Comparison of ENCODE assay signal across 30 cellular contexts in the genomic region with DNA sequence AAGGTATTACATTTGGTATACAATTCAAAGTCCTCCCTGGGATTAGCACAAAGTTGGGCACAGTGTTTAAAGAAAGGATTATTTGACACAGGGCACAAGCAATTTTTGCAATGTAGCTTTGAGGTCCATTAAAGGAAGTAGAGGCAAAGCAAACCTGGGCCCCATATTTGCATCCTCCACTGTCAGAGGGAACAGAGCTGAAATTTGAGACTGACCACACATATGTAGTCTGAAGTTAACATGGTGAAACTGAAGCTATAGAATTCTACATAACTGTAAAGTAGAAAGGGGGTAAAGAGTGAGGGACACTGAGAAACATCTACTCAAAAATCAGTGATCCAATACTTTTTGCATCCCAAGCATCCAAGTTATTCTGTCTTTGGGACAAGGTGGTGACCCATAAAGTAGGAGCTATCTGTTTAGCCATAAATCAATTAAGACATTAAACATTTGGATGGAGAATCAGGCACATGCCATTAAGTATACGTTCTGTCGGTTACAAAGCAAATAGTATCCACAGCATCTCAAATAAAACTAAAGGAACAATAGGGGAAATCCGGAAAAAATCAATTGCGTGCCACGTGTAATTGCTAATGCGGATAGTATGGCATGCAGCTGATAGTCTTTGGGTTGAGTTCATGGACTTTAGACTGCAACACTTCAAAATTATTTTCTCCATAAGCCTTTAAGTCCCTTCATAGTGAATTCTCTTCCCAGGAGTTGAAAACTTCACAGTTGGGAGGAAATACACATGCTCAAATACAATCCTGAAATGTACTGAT.
DNase-seq lines count a peak whose midpoint lies in the region; ATAC-seq and TF ChIP-seq lines count a peak whose summit lies in the region.
"Had no signal": no experiment of that assay in that cellular context is flagged by ENCODE, and none has a peak within 500 bp of the region (broad histone marks: within the 10 kb centered on the region; RNA-seq: fewer than 3 reads in every experiment).

No MANE protein-coding gene starts in this region.

- no peaks in the 10 kb centered on the region for H3K36me3 ChIP-seq in neural progenitor cell
- H3K36me3 ChIP-seq: esophagus squamous epithelium, gastrocnemius medialis had no signal

- H3K79me2 ChIP-seq in neural progenitor cell (ENCODE audit: low read depth) = no peaks in the 10 kb centered on the region

- peaks cover 44% of the 10 kb centered on the region for H3F3A ChIP-seq in neural progenitor cell (ENCODE audit: low read depth)

- peaks cover 2% of the 10 kb centered on the region for H3K27me3 Mint-ChIP-seq in neural progenitor cell (ENCODE audit: insufficient read depth, low read depth)
- H3K27me3 Mint-ChIP-seq: activated CD4-positive, alpha-beta T cell treated with anti-CD3 and anti-CD28 coated beads, Interleukin-2, amount 10 ng/mL, durations not matched to agents 7 days and 5 days; activated CD8-positive, alpha-beta memory T cell treated with anti-CD3 and anti-CD28 coated beads, Interleukin-2, amount 10 ng/mL, durations not matched to agents 7 days and 5 days; activated naive CD4-positive, alpha-beta T cell treated with anti-CD3 and anti-CD28 coated beads, Interleukin-2, amount 50 U/mL, for 24 hours; naive B cell; type B pancreatic cell had no signal

- H3K4me3 Mint-ChIP-seq in neural progenitor cell = no peak overlapping the region
- H3K4me3 Mint-ChIP-seq: activated CD4-positive, alpha-beta T cell treated with anti-CD3 and anti-CD28 coated beads, Interleukin-2, amount 10 ng/mL, durations not matched to agents 7 days and 5 days; activated CD8-positive, alpha-beta memory T cell treated with anti-CD3 and anti-CD28 coated beads, Interleukin-2, amount 10 ng/mL, durations not matched to agents 7 days and 5 days; activated naive CD4-positive, alpha-beta T cell treated with anti-CD3 and anti-CD28 coated beads, Interleukin-2, amount 50 U/mL, for 24 hours; activated T-helper 1 cell treated with anti-CD3 and anti-CD28 coated beads, Interleukin-12 subunit alpha, Interleukin-12 subunit beta, Interleukin-2, Interleukin-4 antibody, amounts not matched to agents 30 ng/mL and 10 ng/mL and 1 ng/mL, durations not matched to agents 14 hours and 24 hours and 36 hours; GM23338; type B pancreatic cell had no signal

- H4K20me1 ChIP-seq in neural progenitor cell (ENCODE audit: low read depth) = no peaks in the 10 kb centered on the region

- DNase-seq in neural progenitor cell (ENCODE audit: low spot score) (no peak), NOMO-1 (lab: John Stamatoyannopoulos, UW; ENCODE audit: unreplicated experiment in 2 of 2) (no peak), NCI-H1694 (lab: John Stamatoyannopoulos, UW) (no peak), foreskin melanocyte (no peak)
- DNase-seq: activated CD4-positive, alpha-beta T cell treated with anti-CD3 and anti-CD28 coated beads, Interleukin-2, amount 10 ng/mL, durations not matched to agents 7 days and 5 days; activated CD8-positive, alpha-beta memory T cell treated with anti-CD3 and anti-CD28 coated beads, Interleukin-2, amount 10 ng/mL, durations not matched to agents 7 days and 5 days; cortex of kidney; DMS 273 treated with DMSO at 0.1 percent for 48 hours; esophagus squamous epithelium; gastrocnemius medialis; GDM1; hippocampal formation; mesendoderm; naive B cell; NCI-H2029; NCI-H2227 treated with DMSO at 0.1 percent for 48 hours; NCI-H748 treated with DMSO at 0.1 percent for 48 hours; occipital lobe; stimulated activated CD4-positive, alpha-beta T cell treated with anti-CD3 and anti-CD28 coated beads, Interleukin-2, amount 100 ng/mL, for 24 hours had no signal

- no peak overlapping the region for H3K4me3 ChIP-seq in neural progenitor cell
- H3K4me3 ChIP-seq: esophagus squamous epithelium, gastrocnemius medialis, GM23338, skin epidermis had no signal

- H2AFZ ChIP-seq in neural progenitor cell (replicated peaks) = no peak overlapping the region
- H2AFZ ChIP-seq: GM23338 had no signal

- peak overlapping the region; percentile 83 for H3K27ac ChIP-seq in neural progenitor cell
- H3K27ac ChIP-seq: esophagus squamous epithelium, gastrocnemius medialis, skin epidermis had no signal

- no peak overlapping the region for H3K4me2 ChIP-seq in neural progenitor cell

- H3K27me3 ChIP-seq in neural progenitor cell = no peaks in the 10 kb centered on the region
- H3K27me3 ChIP-seq: esophagus squamous epithelium, gastrocnemius medialis had no signal

- no peaks in the 10 kb centered on the region for H3K9me3 ChIP-seq in neural progenitor cell (ENCODE audit: low read depth)
- H3K9me3 ChIP-seq: esophagus squamous epithelium, gastrocnemius medialis had no signal

- peaks cover 39% of the 10 kb centered on the region for H3K4me1 ChIP-seq in neural progenitor cell
- H3K4me1 ChIP-seq: esophagus squamous epithelium had no signal

- peaks cover 3% of the 10 kb centered on the region for H3K36me3 Mint-ChIP-seq in neural progenitor cell
- H3K36me3 Mint-ChIP-seq: activated CD8-positive, alpha-beta memory T cell treated with anti-CD3 and anti-CD28 coated beads, Interleukin-2, amount 10 ng/mL, durations not matched to agents 7 days and 5 days; naive B cell had no signal

- H3K9ac ChIP-seq in neural progenitor cell = no peak overlapping the region

- H3K4me1 Mint-ChIP-seq in neural progenitor cell = peaks cover 3% of the 10 kb centered on the region
- H3K4me1 Mint-ChIP-seq: activated CD4-positive, alpha-beta T cell treated with anti-CD3 and anti-CD28 coated beads, Interleukin-2, amount 10 ng/mL, durations not matched to agents 7 days and 5 days; activated CD8-positive, alpha-beta memory T cell treated with anti-CD3 and anti-CD28 coated beads, Interleukin-2, amount 10 ng/mL, durations not matched to agents 7 days and 5 days had no signal

- ATAC-seq in GM18498 (IDR thresholded peaks at IDR 0.05; ENCODE audit: unreplicated experiment) (peak; percentile 64), GM21619 (IDR thresholded peaks at IDR 0.05; ENCODE audit: unreplicated experiment) (peak; percentile 51), HG03378 (IDR thresholded peaks at IDR 0.05; ENCODE audit: unreplicated experiment) (peak; percentile 20), GM21825 (IDR thresholded peaks at IDR 0.05; ENCODE audit: unreplicated experiment) (no peak)
- ATAC-seq: activated CD8-positive, alpha-beta memory T cell treated with anti-CD3 and anti-CD28 coated beads, Interleukin-2, amount 10 ng/mL, durations not matched to agents 7 days and 5 days; gastrocnemius medialis; left lobe of liver; SK-N-SH treated with all-trans-retinoic acid at 6 μM for 48 hours had no signal

- no peak for TF ChIP-seq CTCF in neural progenitor cell (IDR thresholded peaks at IDR 0.05)

- H3K9me3 Mint-ChIP-seq in neural progenitor cell = no peaks in the 10 kb centered on the region
- H3K9me3 Mint-ChIP-seq: activated CD4-positive, alpha-beta T cell treated with anti-CD3 and anti-CD28 coated beads, Interleukin-2, amount 10 ng/mL, durations not matched to agents 7 days and 5 days; activated naive CD4-positive, alpha-beta T cell treated with anti-CD3 and anti-CD28 coated beads, Interleukin-2, amount 50 U/mL, for 24 hours; activated T-helper 1 cell treated with anti-CD3 and anti-CD28 coated beads, Interleukin-12 subunit alpha, Interleukin-12 subunit beta, Interleukin-2, Interleukin-4 antibody, amounts not matched to agents 30 ng/mL and 10 ng/mL and 1 ng/mL, durations not matched to agents 14 hours and 24 hours and 36 hours; GM23338; naive B cell; type B pancreatic cell had no signal

- no peak overlapping the region for H3K27ac Mint-ChIP-seq in neural progenitor cell
- H3K27ac Mint-ChIP-seq: activated CD4-positive, alpha-beta T cell treated with anti-CD3 and anti-CD28 coated beads, Interleukin-2, amount 10 ng/mL, durations not matched to agents 7 days and 5 days; activated CD8-positive, alpha-beta memory T cell treated with anti-CD3 and anti-CD28 coated beads, Interleukin-2, amount 10 ng/mL, durations not matched to agents 7 days and 5 days; activated naive CD4-positive, alpha-beta T cell treated with anti-CD3 and anti-CD28 coated beads, Interleukin-2, amount 50 U/mL, for 24 hours; activated T-helper 1 cell treated with anti-CD3 and anti-CD28 coated beads, Interleukin-12 subunit alpha, Interleukin-12 subunit beta, Interleukin-2, Interleukin-4 antibody, amounts not matched to agents 30 ng/mL and 10 ng/mL and 1 ng/mL, durations not matched to agents 14 hours and 24 hours and 36 hours; GM23338; type B pancreatic cell had no signal
